Comparison of ENCODE assay signal across 1 cellular context in the genomic region with DNA sequence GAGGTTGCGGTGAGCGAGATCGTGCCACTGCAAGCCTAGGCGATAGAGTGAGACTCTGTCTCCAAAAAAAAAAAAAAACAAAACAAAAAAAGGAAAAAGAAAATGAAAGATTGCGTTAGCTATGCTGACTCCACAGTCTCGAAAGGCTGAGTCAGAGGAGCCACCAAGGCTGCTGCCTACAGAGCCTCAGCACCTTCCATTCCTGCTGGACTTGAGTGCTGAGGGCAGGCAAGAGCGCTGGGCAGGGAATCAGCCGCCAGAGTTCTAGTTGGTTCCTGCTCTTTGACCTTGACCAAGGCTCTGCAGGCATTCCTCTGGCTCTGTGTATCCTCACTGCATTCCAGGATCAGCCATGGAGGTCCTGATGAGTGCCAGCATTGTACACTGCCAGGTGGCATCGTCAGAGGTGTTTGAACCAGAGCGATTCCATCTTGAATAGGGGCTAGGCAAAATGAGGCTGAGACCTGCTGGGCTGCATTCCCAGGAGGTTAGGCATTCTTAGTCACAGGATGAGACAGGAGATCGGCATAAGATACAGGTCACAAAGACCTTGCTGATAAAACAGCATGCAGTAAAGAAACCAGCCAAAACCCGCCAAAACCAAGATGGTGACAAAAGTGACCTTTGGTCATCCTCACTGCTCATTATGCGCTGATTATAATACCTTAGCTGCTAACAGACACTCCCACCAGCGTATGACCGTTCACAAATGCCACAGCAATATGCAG.
A peak's percentile ranks its signal among the peaks of the same experiment; 100 is the strongest.
TF ChIP-seq lines count a peak whose summit lies in the region.

No MANE protein-coding gene starts in this region.

TF ChIP-seq in K562, 482 proteins besides CTCF, POLR2A, EP300 and RAD21 (continued from another document and continues in another):
- TF ChIP-seq MGA (IDR thresholded peaks at IDR 0.05) (peak; percentile 34), ARID3B (CRISPR knock-in tag; IDR thresholded peaks at IDR 0.05; ENCODE audit: borderline replicate concordance) (peak; percentile 99), ZNF174 (CRISPR knock-in tag; IDR thresholded peaks at IDR 0.05) (peak; percentile 92), SLC30A9 (CRISPR knock-in tag; IDR thresholded peaks at IDR 0.05) (peak; percentile 90; the same call in 1 of the 2 replicates), ZNF175 (CRISPR knock-in tag; IDR thresholded peaks at IDR 0.05; ENCODE audit: low read depth) (peak; percentile 96), ZNF212 (CRISPR knock-in tag; IDR thresholded peaks at IDR 0.05) (peak; percentile 95), GABPB2 (CRISPR knock-in tag; conservative IDR thresholded peaks at IDR 0.05) (0 out of 2 replicates have a peak, but pooled peaks have one; percentile 77), CREBBP (IDR thresholded peaks at IDR 0.05; ENCODE audit: low read depth, low read length) (no peak), ZNF707 (CRISPR knock-in tag; conservative IDR thresholded peaks at IDR 0.05) (peak; percentile 82), POU5F1 (IDR thresholded peaks at IDR 0.05; ENCODE audit: borderline replicate concordance, low read depth, low read length, partially characterized antibody) (no peak), ZNF280A (IDR thresholded peaks at IDR 0.05; ENCODE audit: low read depth, partially characterized antibody) (no peak), ARID1B (IDR thresholded peaks at IDR 0.05) (peak; percentile 57; the same call in 1 of the 2 replicates), MAFK (IDR thresholded peaks at IDR 0.05; ENCODE audit: low read length) (peak; percentile 57), ZNF699 (CRISPR knock-in tag; IDR thresholded peaks at IDR 0.05; ENCODE audit: insufficient replicate concordance) (peak; percentile 77)
- TF ChIP-seq, protein P1, sequence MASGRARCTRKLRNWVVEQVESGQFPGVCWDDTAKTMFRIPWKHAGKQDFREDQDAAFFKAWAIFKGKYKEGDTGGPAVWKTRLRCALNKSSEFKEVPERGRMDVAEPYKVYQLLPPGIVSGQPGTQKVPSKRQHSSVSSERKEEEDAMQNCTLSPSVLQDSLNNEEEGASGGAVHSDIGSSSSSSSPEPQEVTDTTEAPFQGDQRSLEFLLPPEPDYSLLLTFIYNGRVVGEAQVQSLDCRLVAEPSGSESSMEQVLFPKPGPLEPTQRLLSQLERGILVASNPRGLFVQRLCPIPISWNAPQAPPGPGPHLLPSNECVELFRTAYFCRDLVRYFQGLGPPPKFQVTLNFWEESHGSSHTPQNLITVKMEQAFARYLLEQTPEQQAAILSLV (tag; IDR thresholded peaks at IDR 0.05), result peak; percentile 99
- TF ChIP-seq, protein P2, sequence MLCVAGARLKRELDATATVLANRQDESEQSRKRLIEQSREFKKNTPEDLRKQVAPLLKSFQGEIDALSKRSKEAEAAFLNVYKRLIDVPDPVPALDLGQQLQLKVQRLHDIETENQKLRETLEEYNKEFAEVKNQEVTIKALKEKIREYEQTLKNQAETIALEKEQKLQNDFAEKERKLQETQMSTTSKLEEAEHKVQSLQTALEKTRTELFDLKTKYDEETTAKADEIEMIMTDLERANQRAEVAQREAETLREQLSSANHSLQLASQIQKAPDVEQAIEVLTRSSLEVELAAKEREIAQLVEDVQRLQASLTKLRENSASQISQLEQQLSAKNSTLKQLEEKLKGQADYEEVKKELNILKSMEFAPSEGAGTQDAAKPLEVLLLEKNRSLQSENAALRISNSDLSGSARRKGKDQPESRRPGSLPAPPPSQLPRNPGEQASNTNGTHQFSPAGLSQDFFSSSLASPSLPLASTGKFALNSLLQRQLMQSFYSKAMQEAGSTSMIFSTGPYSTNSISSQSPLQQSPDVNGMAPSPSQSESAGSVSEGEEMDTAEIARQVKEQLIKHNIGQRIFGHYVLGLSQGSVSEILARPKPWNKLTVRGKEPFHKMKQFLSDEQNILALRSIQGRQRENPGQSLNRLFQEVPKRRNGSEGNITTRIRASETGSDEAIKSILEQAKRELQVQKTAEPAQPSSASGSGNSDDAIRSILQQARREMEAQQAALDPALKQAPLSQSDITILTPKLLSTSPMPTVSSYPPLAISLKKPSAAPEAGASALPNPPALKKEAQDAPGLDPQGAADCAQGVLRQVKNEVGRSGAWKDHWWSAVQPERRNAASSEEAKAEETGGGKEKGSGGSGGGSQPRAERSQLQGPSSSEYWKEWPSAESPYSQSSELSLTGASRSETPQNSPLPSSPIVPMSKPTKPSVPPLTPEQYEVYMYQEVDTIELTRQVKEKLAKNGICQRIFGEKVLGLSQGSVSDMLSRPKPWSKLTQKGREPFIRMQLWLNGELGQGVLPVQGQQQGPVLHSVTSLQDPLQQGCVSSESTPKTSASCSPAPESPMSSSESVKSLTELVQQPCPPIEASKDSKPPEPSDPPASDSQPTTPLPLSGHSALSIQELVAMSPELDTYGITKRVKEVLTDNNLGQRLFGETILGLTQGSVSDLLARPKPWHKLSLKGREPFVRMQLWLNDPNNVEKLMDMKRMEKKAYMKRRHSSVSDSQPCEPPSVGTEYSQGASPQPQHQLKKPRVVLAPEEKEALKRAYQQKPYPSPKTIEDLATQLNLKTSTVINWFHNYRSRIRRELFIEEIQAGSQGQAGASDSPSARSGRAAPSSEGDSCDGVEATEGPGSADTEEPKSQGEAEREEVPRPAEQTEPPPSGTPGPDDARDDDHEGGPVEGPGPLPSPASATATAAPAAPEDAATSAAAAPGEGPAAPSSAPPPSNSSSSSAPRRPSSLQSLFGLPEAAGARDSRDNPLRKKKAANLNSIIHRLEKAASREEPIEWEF (CRISPR knock-in tag; IDR thresholded peaks at IDR 0.05), result peak; percentile 96
- TF ChIP-seq, protein P3, sequence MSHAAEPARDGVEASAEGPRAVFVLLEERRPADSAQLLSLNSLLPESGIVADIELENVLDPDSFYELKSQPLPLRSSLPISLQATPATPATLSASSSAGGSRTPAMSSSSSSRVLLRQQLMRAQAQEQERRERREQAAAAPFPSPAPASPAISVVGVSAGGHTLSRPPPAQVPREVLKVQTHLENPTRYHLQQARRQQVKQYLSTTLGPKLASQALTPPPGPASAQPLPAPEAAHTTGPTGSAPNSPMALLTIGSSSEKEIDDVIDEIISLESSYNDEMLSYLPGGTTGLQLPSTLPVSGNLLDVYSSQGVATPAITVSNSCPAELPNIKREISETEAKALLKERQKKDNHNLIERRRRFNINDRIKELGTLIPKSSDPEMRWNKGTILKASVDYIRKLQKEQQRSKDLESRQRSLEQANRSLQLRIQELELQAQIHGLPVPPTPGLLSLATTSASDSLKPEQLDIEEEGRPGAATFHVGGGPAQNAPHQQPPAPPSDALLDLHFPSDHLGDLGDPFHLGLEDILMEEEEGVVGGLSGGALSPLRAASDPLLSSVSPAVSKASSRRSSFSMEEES (CRISPR knock-in tag; IDR thresholded peaks at IDR 0.05), result peak; percentile 78
- TF ChIP-seq, protein P4, sequence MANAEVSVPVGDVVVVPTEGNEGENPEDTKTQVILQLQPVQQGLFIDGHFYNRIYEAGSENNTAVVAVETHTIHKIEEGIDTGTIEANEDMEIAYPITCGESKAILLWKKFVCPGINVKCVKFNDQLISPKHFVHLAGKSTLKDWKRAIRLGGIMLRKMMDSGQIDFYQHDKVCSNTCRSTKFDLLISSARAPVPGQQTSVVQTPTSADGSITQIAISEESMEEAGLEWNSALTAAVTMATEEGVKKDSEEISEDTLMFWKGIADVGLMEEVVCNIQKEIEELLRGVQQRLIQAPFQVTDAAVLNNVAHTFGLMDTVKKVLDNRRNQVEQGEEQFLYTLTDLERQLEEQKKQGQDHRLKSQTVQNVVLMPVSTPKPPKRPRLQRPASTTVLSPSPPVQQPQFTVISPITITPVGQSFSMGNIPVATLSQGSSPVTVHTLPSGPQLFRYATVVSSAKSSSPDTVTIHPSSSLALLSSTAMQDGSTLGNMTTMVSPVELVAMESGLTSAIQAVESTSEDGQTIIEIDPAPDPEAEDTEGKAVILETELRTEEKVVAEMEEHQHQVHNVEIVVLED (CRISPR knock-in tag; IDR thresholded peaks at IDR 0.05), result peak; percentile 79
- TF ChIP-seq, protein P5, sequence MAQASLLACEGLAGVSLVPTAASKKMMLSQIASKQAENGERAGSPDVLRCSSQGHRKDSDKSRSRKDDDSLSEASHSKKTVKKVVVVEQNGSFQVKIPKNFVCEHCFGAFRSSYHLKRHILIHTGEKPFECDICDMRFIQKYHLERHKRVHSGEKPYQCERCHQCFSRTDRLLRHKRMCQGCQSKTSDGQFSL (CRISPR knock-in tag; IDR thresholded peaks at IDR 0.05), result no peak
- TF ChIP-seq, protein P5 (tag; IDR thresholded peaks at IDR 0.05), result peak in 1 of 2 experiments; percentile 98; a peak in 2 of 4 replicates
